In genomic region chr20:10940941-10941340, GRCh38 we compare ENCODE assay signal across 14 cellular contexts.
A peak's percentile ranks its signal among the peaks of the same experiment; 100 is the strongest.
DNase-seq lines count a peak whose midpoint lies in the region; ATAC-seq and TF ChIP-seq lines count a peak whose summit lies in the region.
"Had no signal": no experiment of that assay in that cellular context is flagged by ENCODE, and none has a peak within 500 bp of the region (broad histone marks: within the 10 kb centered on the region; RNA-seq: fewer than 3 reads in every experiment).

No MANE protein-coding gene starts in this region.

- no peaks in the 10 kb centered on the region for H3K27me3 ChIP-seq in GM06990 (replicated peaks; ENCODE audit: control insufficient read depth, insufficient read depth, low read length)
- H3K27me3 ChIP-seq: esophagus squamous epithelium had no signal

- ATAC-seq in GM21825 (IDR thresholded peaks at IDR 0.05; ENCODE audit: unreplicated experiment) (peak; percentile 93), HG03159 (IDR thresholded peaks at IDR 0.05; ENCODE audit: unreplicated experiment) (peak; percentile 99)
- ATAC-seq: activated CD4-positive, alpha-beta T cell treated with anti-CD3 and anti-CD28 coated beads for 36 hours had no signal

- H3K4me3 ChIP-seq in GM06990 (replicated peaks; ENCODE audit: low read depth, low read length): no peak overlapping the region
- H3K4me3 ChIP-seq: esophagus squamous epithelium had no signal

- H3K36me3 ChIP-seq in GM06990 (ENCODE audit: control insufficient read depth, insufficient read depth, low read length): no peaks in the 10 kb centered on the region
- H3K36me3 ChIP-seq: esophagus squamous epithelium had no signal

- TF ChIP-seq CTCF in GM06990 (IDR thresholded peaks at IDR 0.05; ENCODE audit: insufficient read depth, low read length, poor library complexity, severe bottlenecking): no peak

- DNase-seq in GM06990 (ENCODE audit: extremely low read depth, insufficient read length) (peak; percentile 38), GM19238 (ENCODE audit: insufficient read length, low spot score) (peak; percentile 23), NCI-H1105 treated with DMSO at 0.1 percent for 48 hours (lab: John Stamatoyannopoulos, UW) (no peak), germinal center (ENCODE audit: low spot score) (no peak), amniotic stem cell (lab: John Stamatoyannopoulos, UW) (no peak)
- DNase-seq in activated T-cell treated with anti-CD3 and anti-CD28 coated beads, Interleukin-2, amount 50 U/mL, for 48 hours: no peak
- DNase-seq: activated CD4-positive, alpha-beta T cell treated with anti-CD3 and anti-CD28 coated beads for 36 hours; activated effector memory CD4-positive, alpha-beta T cell treated with Interleukin-2 at 50 U/mL for 16 hours; central memory CD4-positive, alpha-beta T cell; DMS153; esophagus squamous epithelium; NCI-H446 had no signal

Comparison
In these comparisons a context has a peak if more than half of its experiments do, and no peak if none do; other contexts are left out.
1. DNase-seq: peak in GM06990 (single experiment) and GM19238 (single experiment); none in NCI-H1105 treated with DMSO at 0.1 percent for 48 hours (single experiment), activated T-cell treated with anti-CD3 and anti-CD28 coated beads, Interleukin-2, amount 50 U/mL, for 48 hours (0 of 2), germinal center (single experiment) and amniotic stem cell (single experiment).